ENCODE assay signal across 9 cellular contexts in genomic region chr12:58310828-58311273, GRCh38.
A peak's percentile ranks its signal among the peaks of the same experiment; 100 is the strongest.
DNase-seq lines count a peak whose midpoint lies in the region; ATAC-seq and TF ChIP-seq lines count a peak whose summit lies in the region.
"Had no signal": no experiment of that assay in that cellular context is flagged by ENCODE, and none has a peak within 500 bp of the region (broad histone marks: within the 10 kb centered on the region; RNA-seq: fewer than 3 reads in every experiment).

No MANE protein-coding gene starts in this region.

- H3K9ac ChIP-seq in skeletal muscle tissue (ENCODE audit: low read depth in 1 of 3, low read length in 3 of 3) (no peak overlapping the region), colonic mucosa (ENCODE audit: low read depth in 2 of 2, low read length in 2 of 2) (no peak overlapping the region)

- peak; percentile 97 for DNase-seq in M059J (ENCODE audit: low read depth)
- peak; percentile 96 for DNase-seq in epithelial cell of esophagus (ENCODE audit: low read depth)
- no peak for DNase-seq in KBM-7
- no peak for DNase-seq in activated CD4-positive, alpha-beta T cell treated with anti-CD3 and anti-CD28 coated beads, Interleukin-2, amount 50 U/mL, for 1 hour
- no peak for DNase-seq in activated CD4-positive, alpha-beta T cell treated with anti-CD3 and anti-CD28 coated beads for 1 hour
- DNase-seq in colonic mucosa = no peak
- DNase-seq: T-helper 2 cell had no signal

- H3K9me3 ChIP-seq in skeletal muscle tissue (ENCODE audit: control insufficient read depth in 3 of 3, low read length in 3 of 3) = no peaks in the 10 kb centered on the region
- no peaks in the 10 kb centered on the region for H3K9me3 ChIP-seq in colonic mucosa

- intact Hi-C loops in colonic mucosa (cut with DNase I) = no loop called here

- TF ChIP-seq CTCF in epithelial cell of esophagus (IDR thresholded peaks at IDR 0.05; ENCODE audit: insufficient read depth, low read depth, low read length, missing control alignments) (no peak), colonic mucosa (IDR thresholded peaks at IDR 0.05) (no peak)

- H3K4me1 ChIP-seq in skeletal muscle tissue (ENCODE audit: control insufficient read depth in 3 of 3, insufficient read depth in 3 of 3, low read length in 3 of 3) (no peaks in the 10 kb centered on the region), colonic mucosa (no peaks in the 10 kb centered on the region)

- peak; percentile 59 for ATAC-seq in GM21447 (IDR thresholded peaks at IDR 0.05; ENCODE audit: unreplicated experiment)

- no peaks in the 10 kb centered on the region for H3K27me3 ChIP-seq in skeletal muscle tissue (ENCODE audit: control insufficient read depth in 3 of 3, insufficient read depth in 3 of 3, low read length in 3 of 3)
- H3K27me3 ChIP-seq in colonic mucosa = no peaks in the 10 kb centered on the region

- in situ Hi-C loops in KBM-7 (cut with MboI; ENCODE audit: low pct_unique_long_range_greater_than_20kb, low sequenced_read_pairs) = no loop called here

- H3K4me3 ChIP-seq in epithelial cell of esophagus (ENCODE audit: low read length) = no peak overlapping the region
- H3K4me3 ChIP-seq in skeletal muscle tissue (ENCODE audit: low read length in 3 of 3) = no peak overlapping the region
- H3K4me3 ChIP-seq in colonic mucosa = no peak overlapping the region

- H3K36me3 ChIP-seq in skeletal muscle tissue (ENCODE audit: control insufficient read depth in 3 of 3, insufficient read depth in 3 of 3, low read length in 3 of 3) (no peaks in the 10 kb centered on the region), colonic mucosa (no peaks in the 10 kb centered on the region)

- H3K27ac ChIP-seq in skeletal muscle tissue (ENCODE audit: low read depth, low read length) (peak overlapping the region; percentile 1), colonic mucosa (no peak overlapping the region)

Comparison
In these comparisons a context has a peak if more than half of its experiments do, and no peak if none do; other contexts are left out.
1. DNase-seq: peak in M059J (single experiment) and epithelial cell of esophagus (single experiment); none in KBM-7 (single experiment), activated CD4-positive, alpha-beta T cell treated with anti-CD3 and anti-CD28 coated beads, Interleukin-2, amount 50 U/mL, for 1 hour (single experiment), activated CD4-positive, alpha-beta T cell treated with anti-CD3 and anti-CD28 coated beads for 1 hour (single experiment) and colonic mucosa (single experiment).